29 cellular contexts compared by ENCODE assay signal in genomic region chr14:23728791-23729190, GRCh38.
"Had no signal": no experiment of that assay in that cellular context is flagged by ENCODE, and none has a peak within 500 bp of the region (broad histone marks: within the 10 kb centered on the region; RNA-seq: fewer than 3 reads in every experiment).

No MANE protein-coding gene starts in this region.

- H3K36me3 ChIP-seq: colonic mucosa, esophagus muscularis mucosa, esophagus squamous epithelium, gastrocnemius medialis, gastroesophageal sphincter, heart left ventricle, heart right ventricle had no signal

- DNase-seq: colonic mucosa; cortex of kidney; dermis blood vessel endothelial cell; dorsolateral prefrontal cortex; effector CD4-positive, alpha-beta T cell; effector CD8-positive, alpha-beta T cell; effector memory CD4-positive, alpha-beta T cell; effector memory CD8-positive, alpha-beta T cell; endodermal cell; erythroblast; esophagus squamous epithelium; foreskin fibroblast; foreskin keratinocyte; foreskin melanocyte; gastrocnemius medialis; glutamatergic neuron; head of caudate nucleus; heart left ventricle; heart right ventricle had no signal

- H3K4me1 Mint-ChIP-seq: endodermal cell had no signal

- FAIRE-seq: colon, endometrium, endothelial cell of umbilical vein, frontal cortex had no signal

- H3K4me3 Mint-ChIP-seq: dendritic cell treated with granulocyte-macrophage colony-stimulating factor and Interleukin-4, amounts not matched to agents 40 ng/mL and 50 ng/mL, for 4 days; effector memory CD8-positive, alpha-beta T cell; endodermal cell had no signal

- H3K27me3 ChIP-seq: colonic mucosa, esophagus muscularis mucosa, foreskin keratinocyte, gastrocnemius medialis, gastroesophageal sphincter, heart left ventricle had no signal

- H3K27ac ChIP-seq: colonic mucosa, coronary artery, dorsolateral prefrontal cortex, epithelial cell of prostate, esophagus muscularis mucosa, esophagus squamous epithelium, foreskin keratinocyte, gastrocnemius medialis, gastroesophageal sphincter, heart left ventricle, heart right ventricle had no signal

- H3K27ac Mint-ChIP-seq: dendritic cell treated with granulocyte-macrophage colony-stimulating factor and Interleukin-4, amounts not matched to agents 40 ng/mL and 50 ng/mL, for 4 days; effector memory CD8-positive, alpha-beta T cell; endodermal cell had no signal

- H3K9me3 Mint-ChIP-seq: dendritic cell treated with granulocyte-macrophage colony-stimulating factor and Interleukin-4, amounts not matched to agents 40 ng/mL and 50 ng/mL, for 4 days; effector memory CD8-positive, alpha-beta T cell had no signal

- H3K4me1 ChIP-seq: colonic mucosa, esophagus muscularis mucosa, esophagus squamous epithelium, gastrocnemius medialis, gastroesophageal sphincter, heart left ventricle, heart right ventricle had no signal

- H3K4me3 ChIP-seq: colonic mucosa, coronary artery, dorsolateral prefrontal cortex, esophagus muscularis mucosa, esophagus squamous epithelium, gastrocnemius medialis, gastroesophageal sphincter, heart left ventricle, heart right ventricle had no signal

- ATAC-seq: effector memory CD8-positive, alpha-beta T cell; esophagus mucosa; foreskin keratinocyte; gastrocnemius medialis; gastroesophageal sphincter; heart left ventricle; heart right ventricle had no signal

- H3K9me3 ChIP-seq: colonic mucosa, esophagus muscularis mucosa, esophagus squamous epithelium, gastrocnemius medialis, gastroesophageal sphincter, heart left ventricle, heart right ventricle had no signal
